29 cellular contexts compared by ENCODE assay signal in the genomic region with DNA sequence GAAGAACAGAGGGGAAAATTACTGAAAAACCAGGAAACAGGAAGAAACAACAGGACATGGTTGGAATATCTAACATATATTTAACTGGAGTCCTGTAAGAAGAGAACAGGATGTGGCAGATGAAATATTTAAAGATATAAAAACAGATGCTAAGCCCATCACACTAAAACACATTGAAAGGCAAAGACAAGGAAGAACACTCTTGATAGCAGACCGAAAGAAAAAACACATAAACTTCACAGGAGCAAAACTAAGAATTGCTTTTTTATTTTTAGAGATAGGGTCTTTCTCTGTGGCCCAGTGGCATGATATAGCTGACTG.
"Had no signal": no experiment of that assay in that cellular context is flagged by ENCODE, and none has a peak within 500 bp of the region (broad histone marks: within the 10 kb centered on the region; RNA-seq: fewer than 3 reads in every experiment).

No MANE protein-coding gene starts in this region.

- H3K4me1 ChIP-seq: esophagus squamous epithelium, heart right ventricle, left lung, neural progenitor cell, psoas muscle, sigmoid colon, stomach, thyroid gland, vagina had no signal

- H3K27ac ChIP-seq: esophagus squamous epithelium, heart right ventricle, left lung, neural progenitor cell, ovary, psoas muscle, sigmoid colon, stomach, thyroid gland, vagina had no signal

- H3K27me3 Mint-ChIP-seq: dendritic cell treated with granulocyte-macrophage colony-stimulating factor and Interleukin-4, amounts not matched to agents 40 ng/mL and 50 ng/mL, for 4 days; naive thymus-derived CD4-positive, alpha-beta T cell had no signal

- H3K9me3 ChIP-seq: esophagus squamous epithelium, left lung, ovary, psoas muscle, sigmoid colon, thyroid gland, vagina had no signal

- H3K36me3 Mint-ChIP-seq: mesothelial cell of epicardium; naive thymus-derived CD4-positive, alpha-beta T cell; stimulated activated effector memory CD8-positive, alpha-beta T cell treated with anti-CD3 and anti-CD28 coated beads, Interleukin-12 subunit alpha, Interleukin-12 subunit beta, amount 100 ng/mL, for 72 hours had no signal

- H3K36me3 ChIP-seq: esophagus squamous epithelium, heart right ventricle, left lung, neural progenitor cell, ovary, sigmoid colon, stomach, thyroid gland, vagina had no signal

- H3K27me3 ChIP-seq: esophagus squamous epithelium, heart right ventricle, left lung, neural progenitor cell, ovary, sigmoid colon, stomach, thyroid gland, vagina had no signal

- H3K4me3 ChIP-seq: esophagus squamous epithelium, heart right ventricle, left lung, neural progenitor cell, ovary, psoas muscle, sigmoid colon, stomach, thyroid gland, vagina had no signal

- H3K4me1 Mint-ChIP-seq: mesothelial cell of epicardium; naive thymus-derived CD4-positive, alpha-beta T cell; nephron; neural progenitor cell; stimulated activated effector memory CD8-positive, alpha-beta T cell treated with anti-CD3 and anti-CD28 coated beads, Interleukin-12 subunit alpha, Interleukin-12 subunit beta, amount 100 ng/mL, for 72 hours had no signal

- H2AFZ ChIP-seq: neural progenitor cell had no signal

- ATAC-seq: heart right ventricle; left lung; naive thymus-derived CD4-positive, alpha-beta T cell; psoas muscle; right cardiac atrium; stimulated activated effector memory CD8-positive, alpha-beta T cell treated with anti-CD3 and anti-CD28 coated beads, Interleukin-12 subunit alpha, Interleukin-12 subunit beta, amount 100 ng/mL, for 72 hours had no signal

- H3K4me3 Mint-ChIP-seq: dendritic cell treated with granulocyte-macrophage colony-stimulating factor and Interleukin-4, amounts not matched to agents 40 ng/mL and 50 ng/mL, for 4 days; endodermal cell; mesothelial cell of epicardium; naive thymus-derived CD4-positive, alpha-beta T cell; nephron; neural progenitor cell; stimulated activated effector memory CD8-positive, alpha-beta T cell treated with anti-CD3 and anti-CD28 coated beads, Interleukin-12 subunit alpha, Interleukin-12 subunit beta, amount 100 ng/mL, for 72 hours had no signal

- H3K9ac ChIP-seq: neural progenitor cell had no signal

- H3K27ac Mint-ChIP-seq: dendritic cell treated with granulocyte-macrophage colony-stimulating factor and Interleukin-4, amounts not matched to agents 40 ng/mL and 50 ng/mL, for 4 days; endodermal cell; mesothelial cell of epicardium; naive thymus-derived CD4-positive, alpha-beta T cell; nephron; neural progenitor cell; stimulated activated effector memory CD8-positive, alpha-beta T cell treated with anti-CD3 and anti-CD28 coated beads, Interleukin-12 subunit alpha, Interleukin-12 subunit beta, amount 100 ng/mL, for 72 hours had no signal

- DNase-seq: effector CD8-positive, alpha-beta T cell; endodermal cell; erythroblast; esophagus squamous epithelium; foreskin melanocyte; glutamatergic neuron; heart right ventricle; hippocampal formation; left cardiac atrium; left lung; mesenchymal stem cell; naive thymus-derived CD4-positive, alpha-beta T cell; ovary; posterior cingulate gyrus; psoas muscle; right cardiac atrium; sigmoid colon; stimulated activated CD4-positive, alpha-beta T cell treated with anti-CD3 and anti-CD28 coated beads, Interleukin-2, amount 100 ng/mL, for 24 hours; stimulated activated CD4-positive, alpha-beta T cell treated with anti-CD3 and anti-CD28 coated beads, Interleukin-4, amount 100 ng/mL, for 24 hours; stimulated activated naive CD4-positive, alpha-beta T cell treated with Interleukin-2 at 50 U/mL for 16 hours; stomach; thyroid gland; trophoblast cell had no signal
